ENCODE assay signal across 18 cellular contexts in the genomic region with DNA sequence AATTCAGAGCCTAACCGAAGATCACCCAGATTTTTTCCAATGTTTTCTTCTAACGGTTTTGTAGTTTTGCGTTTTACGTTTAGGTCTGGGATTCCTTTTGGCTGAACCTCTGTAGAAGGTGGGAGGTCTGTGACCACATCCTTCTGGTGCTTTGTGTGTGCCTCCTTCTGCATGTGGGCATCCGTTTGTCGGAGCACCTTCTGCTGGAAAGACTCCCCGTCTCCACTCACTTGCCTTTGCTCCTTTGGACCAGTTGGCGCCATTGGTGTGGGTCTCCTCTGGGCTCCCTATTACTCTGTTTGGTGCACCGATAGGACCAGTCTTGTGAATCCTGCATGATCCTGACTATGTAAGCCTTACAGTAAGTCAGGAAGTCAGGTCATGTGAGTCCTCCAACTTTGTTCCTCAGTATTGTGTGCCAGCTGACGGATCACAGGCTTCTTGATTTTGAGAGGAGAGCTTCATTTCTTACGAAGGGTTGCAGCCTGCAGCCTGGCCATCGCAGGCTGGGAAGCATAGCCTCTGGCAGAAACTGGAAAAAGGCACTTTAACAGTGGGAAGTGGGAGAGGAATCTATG. TPM values are rescaled to one million over a fixed set of nuclear protein-coding genes. Genes with fewer than 3 reads are reported as not detected.
A peak's percentile ranks its signal among the peaks of the same experiment; 100 is the strongest.
DNase-seq lines count a peak whose midpoint lies in the region; ATAC-seq and TF ChIP-seq lines count a peak whose summit lies in the region.
"Had no signal": no experiment of that assay in that cellular context is flagged by ENCODE, and none has a peak within 500 bp of the region (broad histone marks: within the 10 kb centered on the region; RNA-seq: fewer than 3 reads in every experiment).

No MANE protein-coding gene starts in this region.

- no peaks in the 10 kb centered on the region for H3K36me3 Mint-ChIP-seq in natural killer cell treated with Interleukin-12 subunit alpha and Interleukin-12 subunit beta and Interleukin-15 and Interleukin-18, amount 100 ng/mL, for 72 hours
- no peaks in the 10 kb centered on the region for H3K36me3 Mint-ChIP-seq in natural killer cell
- H3K36me3 Mint-ChIP-seq in T-helper 2 cell treated with Interferon-gamma antibody and Interleukin-4, amounts not matched to agents 5 μg/mL and 100 μg/mL, for 36 hours (ENCODE audit: low read depth): no peaks in the 10 kb centered on the region
- peaks cover 4% of the 10 kb centered on the region for H3K36me3 Mint-ChIP-seq in effector memory CD8-positive, alpha-beta T cell (ENCODE audit: insufficient read depth)

- peaks cover 14 to 19% of the 10 kb centered on the region in 2 donors for H3K27me3 Mint-ChIP-seq in natural killer cell treated with Interleukin-12 subunit alpha and Interleukin-12 subunit beta and Interleukin-15 and Interleukin-18, amount 100 ng/mL, for 72 hours
- peaks cover 11% of the 10 kb centered on the region in 2 donors for H3K27me3 Mint-ChIP-seq in natural killer cell (ENCODE audit: low read depth in 2 of 2)
- peaks cover 30% of the 10 kb centered on the region for H3K27me3 Mint-ChIP-seq in T-helper 2 cell treated with Interferon-gamma antibody and Interleukin-4, amounts not matched to agents 5 μg/mL and 100 μg/mL, for 36 hours (ENCODE audit: low read depth)
- H3K27me3 Mint-ChIP-seq in effector memory CD8-positive, alpha-beta T cell: peaks cover 36 to 58% of the 10 kb centered on the region in 2 donors

- H3K4me1 Mint-ChIP-seq in natural killer cell treated with Interleukin-12 subunit alpha and Interleukin-12 subunit beta and Interleukin-15 and Interleukin-18, amount 100 ng/mL, for 72 hours (ENCODE audit: low read depth in 2 of 2): peaks cover 8% of the 10 kb centered on the region in 2 donors
- H3K4me1 Mint-ChIP-seq in natural killer cell: peaks cover 8 to 11% of the 10 kb centered on the region in 2 donors
- H3K4me1 Mint-ChIP-seq in T-helper 2 cell treated with Interferon-gamma antibody and Interleukin-4, amounts not matched to agents 5 μg/mL and 100 μg/mL, for 36 hours (ENCODE audit: low read depth): peaks cover 10% of the 10 kb centered on the region
- H3K4me1 Mint-ChIP-seq in effector memory CD8-positive, alpha-beta T cell (ENCODE audit: low read depth in 2 of 2): peaks cover 10 to 13% of the 10 kb centered on the region in 2 donors

- no peaks in the 10 kb centered on the region for H3K9me3 ChIP-seq in aorta (ENCODE audit: control insufficient read depth, low read length)
- H3K9me3 ChIP-seq: gastroesophageal sphincter, left ventricle myocardium inferior, vagina had no signal

- no peaks in the 10 kb centered on the region for H3K9me3 Mint-ChIP-seq in natural killer cell treated with Interleukin-12 subunit alpha and Interleukin-12 subunit beta and Interleukin-15 and Interleukin-18, amount 100 ng/mL, for 72 hours
- no peaks in the 10 kb centered on the region for H3K9me3 Mint-ChIP-seq in natural killer cell
- no peaks in the 10 kb centered on the region for H3K9me3 Mint-ChIP-seq in T-helper 2 cell treated with Interferon-gamma antibody and Interleukin-4, amounts not matched to agents 5 μg/mL and 100 μg/mL, for 36 hours
- no peaks in the 10 kb centered on the region for H3K9me3 Mint-ChIP-seq in effector memory CD8-positive, alpha-beta T cell
- H3K9me3 Mint-ChIP-seq: H9 had no signal

- no peak overlapping the region for H3K4me3 ChIP-seq in aorta (ENCODE audit: low read length in 2 of 2)
- H3K4me3 ChIP-seq: gastroesophageal sphincter, left ventricle myocardium inferior, vagina had no signal

- H3K4me3 Mint-ChIP-seq in natural killer cell treated with Interleukin-12 subunit alpha and Interleukin-12 subunit beta and Interleukin-15 and Interleukin-18, amount 100 ng/mL, for 72 hours: no peak overlapping the region
- H3K4me3 Mint-ChIP-seq in natural killer cell: no peak overlapping the region
- peak overlapping the region; percentile 33 for H3K4me3 Mint-ChIP-seq in T-helper 2 cell treated with Interferon-gamma antibody and Interleukin-4, amounts not matched to agents 5 μg/mL and 100 μg/mL, for 36 hours
- peak overlapping the region; percentile 39 to 49 for H3K4me3 Mint-ChIP-seq in effector memory CD8-positive, alpha-beta T cell
- H3K4me3 Mint-ChIP-seq: H9 had no signal

- H3K4me1 ChIP-seq in aorta (ENCODE audit: control insufficient read depth in 1 of 2, insufficient read depth in 2 of 2, low read length in 2 of 2): no peaks in the 10 kb centered on the region
- H3K4me1 ChIP-seq: gastroesophageal sphincter, left ventricle myocardium inferior, vagina had no signal

- no peaks in the 10 kb centered on the region for H3K27me3 ChIP-seq in aorta (ENCODE audit: control insufficient read depth in 1 of 2, insufficient read depth in 2 of 2, low read length in 1 of 2)
- H3K27me3 ChIP-seq: vagina had no signal

- DNase-seq in natural killer cell treated with Interleukin-12 subunit alpha and Interleukin-12 subunit beta and Interleukin-15 and Interleukin-18, amount 100 ng/mL, for 72 hours (ENCODE audit: low spot score): peak; percentile 53
- no peak for DNase-seq in natural killer cell
- DNase-seq in T-helper 2 cell treated with Interferon-gamma antibody and Interleukin-4, amounts not matched to agents 5 μg/mL and 100 μg/mL, for 36 hours (ENCODE audit: low spot score): no peak
- DNase-seq in effector memory CD8-positive, alpha-beta T cell: no peak
- DNase-seq in aorta: peak; percentile 24 to 28
- DNase-seq in NK-92 (lab: John Stamatoyannopoulos, UW; ENCODE audit: unreplicated experiment): no peak
- DNase-seq in AML-193 (lab: John Stamatoyannopoulos, UW): no peak
- DNase-seq: dermis blood vessel endothelial cell, erythroblast, H9, NCI-H187 treated with DMSO at 0.1 percent for 48 hours had no signal

- no peak for ATAC-seq in natural killer cell treated with Interleukin-12 subunit alpha and Interleukin-12 subunit beta and Interleukin-15 and Interleukin-18, amount 100 ng/mL, for 72 hours
- ATAC-seq in natural killer cell (no peak), aorta (ENCODE audit: low FRiP score) (no peak)
- peak; percentile 32 for ATAC-seq in effector memory CD8-positive, alpha-beta T cell (replicated peaks)
- ATAC-seq: gastroesophageal sphincter had no signal

- intact Hi-C loops in natural killer cell (cut with micrococcal nuclease): loop anchor here (10.0 kb wide), 1 partner anchor 190 kb away; no protein-coding TSS in a partner anchor
- intact Hi-C loops in aorta (cut with DNase I): loop anchor here (10.0 kb wide), 1 partner anchor 190 kb away; no protein-coding TSS in a partner anchor

- H3K27ac Mint-ChIP-seq in natural killer cell treated with Interleukin-12 subunit alpha and Interleukin-12 subunit beta and Interleukin-15 and Interleukin-18, amount 100 ng/mL, for 72 hours: no peak overlapping the region
- H3K27ac Mint-ChIP-seq in natural killer cell: no peak overlapping the region
- H3K27ac Mint-ChIP-seq in T-helper 2 cell treated with Interferon-gamma antibody and Interleukin-4, amounts not matched to agents 5 μg/mL and 100 μg/mL, for 36 hours: no peak overlapping the region
- no peak overlapping the region for H3K27ac Mint-ChIP-seq in effector memory CD8-positive, alpha-beta T cell
- H3K27ac Mint-ChIP-seq: H9 had no signal

- H3K27ac ChIP-seq in aorta (ENCODE audit: low read depth in 1 of 2, low read length in 2 of 2): no peak overlapping the region
- H3K27ac ChIP-seq: gastroesophageal sphincter, left ventricle myocardium inferior, RWPE1, vagina had no signal

- H3K36me3 ChIP-seq in aorta (ENCODE audit: control insufficient read depth in 1 of 2, insufficient read depth in 2 of 2, low read length in 1 of 2): no peaks in the 10 kb centered on the region
- H3K36me3 ChIP-seq: gastroesophageal sphincter, left ventricle myocardium inferior, vagina had no signal

- 80 to 82% methylated on average over 12 of the region's 12 CpGs for WGBS in aorta, 2 donors

- TF ChIP-seq CTCF in natural killer cell (IDR thresholded peaks at IDR 0.05): no peak

RNA-seq across cellular contexts. Expression of a gene that starts 13.6 kb away (rescaled TPM):
- total RNA-seq in natural killer cell treated with Interleukin-12 subunit alpha and Interleukin-12 subunit beta and Interleukin-15 and Interleukin-18, amount 100 ng/mL, for 72 hours: not detected
- total RNA-seq in natural killer cell (not detected), aorta (not detected)
- polyA plus RNA-seq in aorta: 1 to 10 TPM in 1 of 2 donors, not detected in 1; 2.5 TPM
- total RNA-seq: dermis blood vessel endothelial cell, gastroesophageal sphincter, H9, left ventricle myocardium inferior, mucosa of gallbladder, NCI-H460, osteocyte, vagina had no signal

RNA-seq across cellular contexts. Expression of a gene that starts 22.6 kb away (rescaled TPM):
- total RNA-seq in natural killer cell treated with Interleukin-12 subunit alpha and Interleukin-12 subunit beta and Interleukin-15 and Interleukin-18, amount 100 ng/mL, for 72 hours: not detected
- total RNA-seq in natural killer cell: not detected
- not detected for total RNA-seq in aorta
- under 1 TPM in 1 of 2 donors, not detected in 1; 0.38 TPM for polyA plus RNA-seq in aorta
- total RNA-seq: dermis blood vessel endothelial cell, gastroesophageal sphincter, H9, left ventricle myocardium inferior, mucosa of gallbladder, NCI-H460, osteocyte, vagina had no signal

Comparison
In these comparisons a context has a peak if more than half of its experiments do, and no peak if none do; other contexts are left out.
1. DNase-seq: peak in natural killer cell treated with Interleukin-12 subunit alpha and Interleukin-12 subunit beta and Interleukin-15 and Interleukin-18, amount 100 ng/mL, for 72 hours (single experiment) and aorta (2 of 2); none in natural killer cell (single experiment), T-helper 2 cell treated with Interferon-gamma antibody and Interleukin-4, amounts not matched to agents 5 μg/mL and 100 μg/mL, for 36 hours (single experiment), effector memory CD8-positive, alpha-beta T cell (0 of 3), NK-92 (single experiment) and AML-193 (0 of 2).
2. H3K4me3 Mint-ChIP-seq: peak in T-helper 2 cell treated with Interferon-gamma antibody and Interleukin-4, amounts not matched to agents 5 μg/mL and 100 μg/mL, for 36 hours (single experiment) and effector memory CD8-positive, alpha-beta T cell (2 of 2); none in natural killer cell treated with Interleukin-12 subunit alpha and Interleukin-12 subunit beta and Interleukin-15 and Interleukin-18, amount 100 ng/mL, for 72 hours (single experiment) and natural killer cell (single experiment).